9 cellular contexts compared by ENCODE assay signal in the genomic region with DNA sequence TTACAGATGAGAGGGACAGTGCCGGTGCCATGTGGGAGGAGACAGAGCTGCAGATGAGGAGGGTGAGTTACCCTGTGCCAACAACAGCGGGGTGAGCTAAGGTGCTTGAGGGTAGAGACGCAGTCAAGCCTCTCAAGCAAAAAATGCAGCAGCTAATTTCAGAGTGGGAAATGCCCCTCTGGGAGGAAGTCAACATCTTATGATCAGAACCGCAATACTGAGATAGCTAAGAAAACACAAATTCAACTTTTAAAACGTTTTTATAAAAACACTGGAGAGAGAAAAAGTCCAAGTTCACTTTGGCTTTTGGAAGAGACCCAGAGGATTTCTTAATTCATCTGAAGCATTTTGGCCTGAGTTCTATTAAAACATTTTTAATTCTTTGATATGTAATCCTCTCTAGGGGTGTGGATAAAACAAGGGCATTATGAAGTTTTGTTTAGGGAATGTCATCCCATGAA.
DNase-seq lines count a peak whose midpoint lies in the region; ATAC-seq and TF ChIP-seq lines count a peak whose summit lies in the region.
"Had no signal": no experiment of that assay in that cellular context is flagged by ENCODE, and none has a peak within 500 bp of the region (broad histone marks: within the 10 kb centered on the region; RNA-seq: fewer than 3 reads in every experiment).

No MANE protein-coding gene starts in this region.

- TF ChIP-seq POLR2A in suprapubic skin (IDR thresholded peaks at IDR 0.05): no peak

- no peaks in the 10 kb centered on the region for H3K27me3 ChIP-seq in suprapubic skin

- no peaks in the 10 kb centered on the region for H3K9me3 ChIP-seq in suprapubic skin

- no peaks in the 10 kb centered on the region for H3K27me3 Mint-ChIP-seq in activated T-cell treated with anti-CD3 and anti-CD28 coated beads, Interleukin-2, amount 50 U/mL, for 72 hours (ENCODE audit: low read depth)
- H3K27me3 Mint-ChIP-seq in T-helper 2 cell treated with Interferon-gamma antibody and Interleukin-4, amounts not matched to agents 5 μg/mL and 100 μg/mL, for 36 hours (ENCODE audit: low read depth): peaks cover 6% of the 10 kb centered on the region

- H3K36me3 ChIP-seq in suprapubic skin: no peaks in the 10 kb centered on the region

- no peak for TF ChIP-seq EP300 in suprapubic skin (IDR thresholded peaks at IDR 0.05)

- H3K9me3 Mint-ChIP-seq in activated T-cell treated with anti-CD3 and anti-CD28 coated beads, Interleukin-2, amount 50 U/mL, for 72 hours: no peaks in the 10 kb centered on the region
- H3K9me3 Mint-ChIP-seq in T-helper 2 cell treated with Interferon-gamma antibody and Interleukin-4, amounts not matched to agents 5 μg/mL and 100 μg/mL, for 36 hours: no peaks in the 10 kb centered on the region

- H3K4me1 Mint-ChIP-seq in activated T-cell treated with anti-CD3 and anti-CD28 coated beads, Interleukin-2, amount 50 U/mL, for 72 hours (ENCODE audit: low read depth): peaks cover 12% of the 10 kb centered on the region
- H3K4me1 Mint-ChIP-seq in T-helper 2 cell treated with Interferon-gamma antibody and Interleukin-4, amounts not matched to agents 5 μg/mL and 100 μg/mL, for 36 hours (ENCODE audit: low read depth): peaks cover 4% of the 10 kb centered on the region

- peak overlapping the region; percentile 1 for H3K27ac ChIP-seq in suprapubic skin

- no peak for DNase-seq in activated T-cell treated with anti-CD3 and anti-CD28 coated beads, Interleukin-2, amount 50 U/mL, for 72 hours
- DNase-seq in activated T-cell treated with anti-CD3 and anti-CD28 coated beads, Interleukin-2, amount 50 U/mL, for 48 hours: no peak
- DNase-seq in fibroblast of mammary gland (ENCODE audit: low read depth) (peak; percentile 77), suprapubic skin (ENCODE audit: low spot score in 2 of 2) (no peak), DMS114 treated with DMSO at 0.1 percent for 48 hours (lab: John Stamatoyannopoulos, UW; ENCODE audit: unreplicated experiment) (no peak), AG08395 (ENCODE audit: low spot score) (no peak)
- DNase-seq in T-helper 2 cell treated with Interferon-gamma antibody and Interleukin-4, amounts not matched to agents 5 μg/mL and 100 μg/mL, for 36 hours (ENCODE audit: low spot score): no peak
- DNase-seq: activated effector memory CD4-positive, alpha-beta T cell treated with anti-CD3 and anti-CD28 coated beads, Interleukin-2, amount 50 U/mL, for 16 hours had no signal

- peaks cover 24% of the 10 kb centered on the region for H3K4me1 ChIP-seq in suprapubic skin

- TF ChIP-seq CTCF in fibroblast of mammary gland (conservative IDR thresholded peaks at IDR 0.05; ENCODE audit: control insufficient read depth, insufficient read depth, low read depth, low read length): no peak
- no peak for TF ChIP-seq CTCF in suprapubic skin (IDR thresholded peaks at IDR 0.05)

- H3K4me3 ChIP-seq in fibroblast of mammary gland (ENCODE audit: control insufficient read depth, low read depth, low read length) (no peak overlapping the region), suprapubic skin (no peak overlapping the region)

- ATAC-seq in activated T-cell treated with anti-CD3 and anti-CD28 coated beads, Interleukin-2, amount 50 U/mL, for 72 hours (replicated peaks in 1 of 2): peak; percentile 43 to 48
- ATAC-seq in HG03139 (IDR thresholded peaks at IDR 0.05; ENCODE audit: unreplicated experiment): peak; percentile 41

- WGBS in suprapubic skin: 17% methylated on average over 5 of the region's 5 CpGs

- H3K4me3 Mint-ChIP-seq in activated T-cell treated with anti-CD3 and anti-CD28 coated beads, Interleukin-2, amount 50 U/mL, for 72 hours: peak overlapping the region in 1 of 2 donors; percentile 4
- H3K4me3 Mint-ChIP-seq in T-helper 2 cell treated with Interferon-gamma antibody and Interleukin-4, amounts not matched to agents 5 μg/mL and 100 μg/mL, for 36 hours: no peak overlapping the region

- H3K27ac Mint-ChIP-seq in activated T-cell treated with anti-CD3 and anti-CD28 coated beads, Interleukin-2, amount 50 U/mL, for 72 hours: no peak overlapping the region
- no peak overlapping the region for H3K27ac Mint-ChIP-seq in T-helper 2 cell treated with Interferon-gamma antibody and Interleukin-4, amounts not matched to agents 5 μg/mL and 100 μg/mL, for 36 hours

- no peaks in the 10 kb centered on the region for H3K36me3 Mint-ChIP-seq in activated T-cell treated with anti-CD3 and anti-CD28 coated beads, Interleukin-2, amount 50 U/mL, for 72 hours (ENCODE audit: insufficient read depth in 2 of 2)
- H3K36me3 Mint-ChIP-seq in T-helper 2 cell treated with Interferon-gamma antibody and Interleukin-4, amounts not matched to agents 5 μg/mL and 100 μg/mL, for 36 hours (ENCODE audit: low read depth): no peaks in the 10 kb centered on the region
